Comparison of ENCODE assay signal across 16 cellular contexts in the genomic region with DNA sequence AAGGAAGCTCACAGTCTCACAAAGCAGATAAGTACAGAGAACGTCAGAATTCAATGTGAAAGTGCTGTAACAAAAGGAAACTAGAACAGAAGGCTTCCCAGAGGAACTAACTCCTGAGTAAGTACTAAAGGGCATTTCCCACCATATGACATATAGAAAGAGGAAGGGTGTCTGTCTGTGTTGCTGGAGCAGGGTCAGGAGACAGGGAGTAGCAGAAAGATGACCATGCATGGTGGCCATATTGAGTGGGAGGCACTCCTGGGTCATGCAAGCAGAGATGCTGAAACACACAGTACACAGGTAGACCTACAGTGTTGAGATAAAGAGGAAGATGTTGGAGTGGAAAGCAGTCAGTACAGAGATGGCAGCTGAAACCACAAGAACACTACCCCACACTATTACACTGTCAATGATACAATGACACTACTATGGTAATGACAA.
"Had no signal": no experiment of that assay in that cellular context is flagged by ENCODE, and none has a peak within 500 bp of the region (broad histone marks: within the 10 kb centered on the region; RNA-seq: fewer than 3 reads in every experiment).

No MANE protein-coding gene starts in this region.

- H3K9me3 Mint-ChIP-seq: activated B cell treated with CpG ODN at 0.5 μM for 24 hours; activated CD8-positive, alpha-beta T cell treated with anti-CD3 and anti-CD28 coated beads for 36 hours; activated naive CD8-positive, alpha-beta T cell treated with anti-CD3 and anti-CD28 coated beads for 36 hours; memory B cell; natural killer cell treated with Interleukin-12 subunit alpha and Interleukin-12 subunit beta and Interleukin-15 and Interleukin-18, amount 100 ng/mL, for 72 hours; stimulated activated naive CD8-positive, alpha-beta T cell treated with anti-CD3 and anti-CD28 coated beads, Interleukin-15, Interleukin-2, amounts not matched to agents 100 ng/mL and 50 ng/mL, for 24 hours; T-helper 1 cell treated with Interleukin-12 subunit alpha and Interleukin-12 subunit beta and Interleukin-4 antibody, amounts not matched to agents 30 μg/mL and 1 μg/mL, for 36 hours; type B pancreatic cell had no signal

- H3K4me3 Mint-ChIP-seq: activated B cell treated with CpG ODN at 0.5 μM for 24 hours; activated CD8-positive, alpha-beta T cell treated with anti-CD3 and anti-CD28 coated beads for 36 hours; activated naive CD8-positive, alpha-beta T cell treated with anti-CD3 and anti-CD28 coated beads for 36 hours; memory B cell; natural killer cell treated with Interleukin-12 subunit alpha and Interleukin-12 subunit beta and Interleukin-15 and Interleukin-18, amount 100 ng/mL, for 72 hours; stimulated activated naive CD8-positive, alpha-beta T cell treated with anti-CD3 and anti-CD28 coated beads, Interleukin-15, Interleukin-2, amounts not matched to agents 100 ng/mL and 50 ng/mL, for 24 hours; T-helper 1 cell treated with Interleukin-12 subunit alpha and Interleukin-12 subunit beta and Interleukin-4 antibody, amounts not matched to agents 30 μg/mL and 1 μg/mL, for 36 hours; type B pancreatic cell had no signal

- DNase-seq: activated B cell treated with CpG ODN at 0.5 μM for 24 hours; activated CD4-positive, alpha-beta T cell treated with anti-CD3 and anti-CD28 coated beads for 48 hours; activated CD8-positive, alpha-beta memory T cell treated with anti-CD3 and anti-CD28 coated beads, Interleukin-2, amount 50 U/mL, for 4 hours; activated CD8-positive, alpha-beta T cell treated with anti-CD3 and anti-CD28 coated beads for 36 hours; activated naive CD8-positive, alpha-beta T cell treated with anti-CD3 and anti-CD28 coated beads for 36 hours; amygdala; islet precursor cell; stimulated activated CD4-positive, alpha-beta T cell treated with anti-CD3 and anti-CD28 coated beads, Interleukin-15, amount 100 ng/mL, for 24 hours; stimulated activated CD4-positive, alpha-beta T cell treated with anti-CD3 and anti-CD28 coated beads, Interleukin-4, amount 100 ng/mL, for 1 hour had no signal

- H3K9me3 ChIP-seq: body of pancreas had no signal

- ATAC-seq: activated CD8-positive, alpha-beta T cell treated with anti-CD3 and anti-CD28 coated beads for 36 hours; body of pancreas; natural killer cell treated with Interleukin-12 subunit alpha and Interleukin-12 subunit beta and Interleukin-15 and Interleukin-18, amount 100 ng/mL, for 72 hours had no signal

- H3K4me1 ChIP-seq: body of pancreas had no signal

- H3K27me3 Mint-ChIP-seq: activated B cell treated with CpG ODN at 0.5 μM for 24 hours; activated CD8-positive, alpha-beta T cell treated with anti-CD3 and anti-CD28 coated beads for 36 hours; activated naive CD8-positive, alpha-beta T cell treated with anti-CD3 and anti-CD28 coated beads for 36 hours; memory B cell; natural killer cell treated with Interleukin-12 subunit alpha and Interleukin-12 subunit beta and Interleukin-15 and Interleukin-18, amount 100 ng/mL, for 72 hours; stimulated activated naive CD8-positive, alpha-beta T cell treated with anti-CD3 and anti-CD28 coated beads, Interleukin-15, Interleukin-2, amounts not matched to agents 100 ng/mL and 50 ng/mL, for 24 hours; type B pancreatic cell had no signal

- H3K4me3 ChIP-seq: body of pancreas, hepatocyte had no signal

- H3K36me3 Mint-ChIP-seq: natural killer cell treated with Interleukin-12 subunit alpha and Interleukin-12 subunit beta and Interleukin-15 and Interleukin-18, amount 100 ng/mL, for 72 hours had no signal

- H3K4me1 Mint-ChIP-seq: activated B cell treated with CpG ODN at 0.5 μM for 24 hours; activated naive CD8-positive, alpha-beta T cell treated with anti-CD3 and anti-CD28 coated beads for 36 hours; memory B cell had no signal

- H3K27ac Mint-ChIP-seq: activated B cell treated with CpG ODN at 0.5 μM for 24 hours; activated CD8-positive, alpha-beta T cell treated with anti-CD3 and anti-CD28 coated beads for 36 hours; activated naive CD8-positive, alpha-beta T cell treated with anti-CD3 and anti-CD28 coated beads for 36 hours; memory B cell; natural killer cell treated with Interleukin-12 subunit alpha and Interleukin-12 subunit beta and Interleukin-15 and Interleukin-18, amount 100 ng/mL, for 72 hours; stimulated activated naive CD8-positive, alpha-beta T cell treated with anti-CD3 and anti-CD28 coated beads, Interleukin-15, Interleukin-2, amounts not matched to agents 100 ng/mL and 50 ng/mL, for 24 hours; T-helper 1 cell treated with Interleukin-12 subunit alpha and Interleukin-12 subunit beta and Interleukin-4 antibody, amounts not matched to agents 30 μg/mL and 1 μg/mL, for 36 hours; type B pancreatic cell had no signal

- H3K27me3 ChIP-seq: body of pancreas, hepatocyte had no signal

- H3K27ac ChIP-seq: body of pancreas, hepatocyte had no signal
